In the genomic region with DNA sequence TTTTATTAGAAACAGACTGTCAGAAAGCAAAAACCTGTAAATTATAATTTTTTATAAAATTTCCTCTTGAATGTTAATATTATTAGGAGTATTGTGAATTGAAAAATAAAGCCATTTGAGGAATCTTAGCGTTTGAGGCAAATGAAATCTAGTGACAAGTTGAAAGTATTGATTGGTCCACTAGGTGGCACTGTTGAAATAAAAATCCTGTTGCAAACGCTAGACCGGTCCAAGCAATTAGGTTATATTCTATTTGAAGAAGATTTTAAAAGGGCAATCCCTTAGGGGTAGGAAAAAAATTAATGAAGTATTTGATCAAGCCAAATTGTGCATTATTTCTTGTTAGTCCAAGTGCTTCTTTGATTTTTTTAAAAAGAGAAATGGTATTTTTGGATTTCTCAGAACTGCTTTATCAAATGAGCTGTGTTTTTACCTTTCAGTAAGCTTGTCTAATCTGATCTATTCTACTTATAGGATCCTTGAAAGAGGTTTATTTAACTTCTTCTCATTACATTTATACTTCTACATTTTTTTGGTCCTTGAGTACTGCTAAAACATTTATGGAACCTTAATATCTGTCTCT, we compare ENCODE assay signal across 1 cellular context.
TF ChIP-seq lines count a peak whose summit lies in the region.

No MANE protein-coding gene starts in this region.

TF ChIP-seq in neural cell, 6 proteins besides CTCF, POLR2A, EP300 and RAD21 (continued from another document):
- TF ChIP-seq, protein P1, sequence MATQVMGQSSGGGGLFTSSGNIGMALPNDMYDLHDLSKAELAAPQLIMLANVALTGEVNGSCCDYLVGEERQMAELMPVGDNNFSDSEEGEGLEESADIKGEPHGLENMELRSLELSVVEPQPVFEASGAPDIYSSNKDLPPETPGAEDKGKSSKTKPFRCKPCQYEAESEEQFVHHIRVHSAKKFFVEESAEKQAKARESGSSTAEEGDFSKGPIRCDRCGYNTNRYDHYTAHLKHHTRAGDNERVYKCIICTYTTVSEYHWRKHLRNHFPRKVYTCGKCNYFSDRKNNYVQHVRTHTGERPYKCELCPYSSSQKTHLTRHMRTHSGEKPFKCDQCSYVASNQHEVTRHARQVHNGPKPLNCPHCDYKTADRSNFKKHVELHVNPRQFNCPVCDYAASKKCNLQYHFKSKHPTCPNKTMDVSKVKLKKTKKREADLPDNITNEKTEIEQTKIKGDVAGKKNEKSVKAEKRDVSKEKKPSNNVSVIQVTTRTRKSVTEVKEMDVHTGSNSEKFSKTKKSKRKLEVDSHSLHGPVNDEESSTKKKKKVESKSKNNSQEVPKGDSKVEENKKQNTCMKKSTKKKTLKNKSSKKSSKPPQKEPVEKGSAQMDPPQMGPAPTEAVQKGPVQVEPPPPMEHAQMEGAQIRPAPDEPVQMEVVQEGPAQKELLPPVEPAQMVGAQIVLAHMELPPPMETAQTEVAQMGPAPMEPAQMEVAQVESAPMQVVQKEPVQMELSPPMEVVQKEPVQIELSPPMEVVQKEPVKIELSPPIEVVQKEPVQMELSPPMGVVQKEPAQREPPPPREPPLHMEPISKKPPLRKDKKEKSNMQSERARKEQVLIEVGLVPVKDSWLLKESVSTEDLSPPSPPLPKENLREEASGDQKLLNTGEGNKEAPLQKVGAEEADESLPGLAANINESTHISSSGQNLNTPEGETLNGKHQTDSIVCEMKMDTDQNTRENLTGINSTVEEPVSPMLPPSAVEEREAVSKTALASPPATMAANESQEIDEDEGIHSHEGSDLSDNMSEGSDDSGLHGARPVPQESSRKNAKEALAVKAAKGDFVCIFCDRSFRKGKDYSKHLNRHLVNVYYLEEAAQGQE (IDR thresholded peaks at IDR 0.05; ENCODE audit: borderline replicate concordance) = no peak
TF ChIP-seq in neural cell: peak in this region for 1.
